In genomic region chr2:206435738-206436137, GRCh38 we compare ENCODE assay signal across 15 cellular contexts. TPM values are rescaled to one million over a fixed set of nuclear protein-coding genes. Genes with fewer than 3 reads are reported as not detected.
"Had no signal": no experiment of that assay in that cellular context is flagged by ENCODE, and none has a peak within 500 bp of the region (broad histone marks: within the 10 kb centered on the region; RNA-seq: fewer than 3 reads in every experiment).

No MANE protein-coding gene starts in this region.

- ATAC-seq: esophagus mucosa; lower lobe of right lung; stimulated activated memory B cell treated with anti-CD40 and anti-IgM and Interleukin-4, amounts not matched to agents 10 μg/mL and 1 μg/mL and 100 μg/mL, for 72 hours had no signal

- H3K36me3 ChIP-seq: ascending aorta, lower lobe of right lung, pancreas had no signal

- H3K9me3 ChIP-seq: ascending aorta, lower lobe of right lung, pancreas had no signal

- H3K4me1 ChIP-seq: ascending aorta, lower lobe of right lung, pancreas had no signal

- DNase-seq: activated CD4-positive, alpha-beta T cell treated with anti-CD3 and anti-CD28 coated beads, Interleukin-2, amount 50 U/mL, for 1 hour; activated CD4-positive, CD25-positive, alpha-beta regulatory T cell; activated CD8-positive, alpha-beta memory T cell treated with anti-CD3 and anti-CD28 coated beads for 24 hours; activated naive CD4-positive, alpha-beta T cell; activated naive CD8-positive, alpha-beta T cell treated with anti-CD3 and anti-CD28 coated beads, Interleukin-2, amount 10 ng/mL, durations not matched to agents 7 days and 5 days; foreskin melanocyte; head of caudate nucleus; lower lobe of right lung; pancreas; stimulated activated CD4-positive, alpha-beta T cell treated with anti-CD3 and anti-CD28 coated beads, Interleukin-12 subunit alpha, Interleukin-12 subunit beta, amount 100 ng/mL, for 4 hours; SW 1271 had no signal

- H3K4me3 ChIP-seq: ascending aorta, lower lobe of right lung, pancreas had no signal

- H3K27me3 ChIP-seq: ascending aorta had no signal

- H3K27ac ChIP-seq: ascending aorta, lower lobe of right lung, pancreas had no signal

RNA-seq across cellular contexts. Expression of gene ADAM23, which starts 7.6 kb away (rescaled TPM):
- total RNA-seq: renal cortical epithelial cell had no signal
